3 cellular contexts compared by ENCODE assay signal in genomic region chr4:21645776-21646175, GRCh38.
"Had no signal": no experiment of that assay in that cellular context is flagged by ENCODE, and none has a peak within 500 bp of the region (broad histone marks: within the 10 kb centered on the region; RNA-seq: fewer than 3 reads in every experiment).

No MANE protein-coding gene starts in this region.

- DNase-seq: GDM1, GF-D8 had no signal

- ATAC-seq: GM12878 had no signal

- H3K4me3 ChIP-seq: GM12878 had no signal
